In the genomic region with DNA sequence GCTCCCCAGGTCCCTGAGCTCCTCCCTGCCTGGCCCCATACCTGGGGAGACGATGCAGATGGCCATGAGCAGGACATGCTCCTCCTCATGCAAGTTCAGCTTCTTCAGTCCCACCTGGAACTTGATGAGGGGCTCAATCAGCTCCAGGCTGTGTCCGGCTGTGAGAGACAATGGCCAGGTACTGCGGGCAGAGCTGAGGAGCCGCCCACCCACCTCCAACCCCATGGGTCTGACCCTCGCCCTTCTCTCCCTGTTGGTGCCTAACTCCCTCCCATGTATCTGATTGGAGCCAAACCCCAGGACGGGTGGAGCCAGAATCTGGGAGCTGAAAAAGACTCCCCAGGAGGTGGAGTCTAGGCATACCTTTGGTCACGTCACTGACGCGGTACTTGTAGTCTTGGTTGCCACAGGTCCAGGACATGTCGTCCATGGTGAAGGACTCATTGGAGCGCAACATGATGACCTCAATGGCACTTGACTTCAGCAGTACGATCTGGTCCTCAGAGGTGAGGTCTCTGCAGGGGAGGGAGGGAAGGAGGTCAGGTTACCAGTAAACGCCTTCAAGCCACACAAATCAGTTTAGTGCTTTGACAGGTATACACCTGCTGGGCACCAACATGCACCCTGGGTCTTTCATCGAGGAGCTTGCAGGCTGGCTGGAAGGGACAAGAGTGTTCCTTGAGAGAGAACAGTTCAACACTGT, we compare ENCODE assay signal across 16 cellular contexts. TPM values are rescaled to one million over a fixed set of nuclear protein-coding genes. Genes with fewer than 3 reads are reported as not detected.
DNase-seq lines count a peak whose midpoint lies in the region; TF ChIP-seq lines count a peak whose summit lies in the region.
"Had no signal": no experiment of that assay in that cellular context is flagged by ENCODE, and none has a peak within 500 bp of the region (broad histone marks: within the 10 kb centered on the region; RNA-seq: fewer than 3 reads in every experiment).

No MANE protein-coding gene starts in this region.

- H3K4me2 ChIP-seq in parathyroid adenoma (ENCODE audit: low read length), result no peak overlapping the region

- peaks cover 54% of the 10 kb centered on the region for H3K36me3 Mint-ChIP-seq in activated CD4-positive, alpha-beta memory T cell treated with anti-CD3 and anti-CD28 coated beads, Interleukin-2, amount 10 ng/mL, durations not matched to agents 7 days and 5 days (ENCODE audit: low read depth)

- CTCF ChIA-PET in activated CD4-positive, alpha-beta memory T cell treated with anti-CD3 and anti-CD28 coated beads, Interleukin-2, amount 10 ng/mL, durations not matched to agents 7 days and 5 days (lab: Charles Lee), result interaction anchor here (0.8 to 2.1 kb wide), 5 partner anchors 9 to 105 kb away, joined by 3 to 6 read pairs (median 3); no protein-coding TSS in a partner anchor

- H3K4me1 ChIP-seq in parathyroid adenoma, result peaks cover 18% of the 10 kb centered on the region

- no peak overlapping the region for H2AFZ ChIP-seq in parathyroid adenoma

- no peaks in the 10 kb centered on the region for H3K79me2 ChIP-seq in parathyroid adenoma

- no peaks in the 10 kb centered on the region for H3K9me3 Mint-ChIP-seq in activated CD4-positive, alpha-beta memory T cell treated with anti-CD3 and anti-CD28 coated beads, Interleukin-2, amount 10 ng/mL, durations not matched to agents 7 days and 5 days

- POLR2A ChIA-PET in activated CD4-positive, alpha-beta memory T cell treated with anti-CD3 and anti-CD28 coated beads, Interleukin-2, amount 10 ng/mL, durations not matched to agents 7 days and 5 days (lab: Charles Lee), result interaction anchor here (0.7 to 1.3 kb wide), 4 partner anchors 13 to 105 kb away, joined by 3 read pairs; partner anchors contain the start of gene VDR

- peaks cover 2% of the 10 kb centered on the region for H3K4me1 Mint-ChIP-seq in activated CD4-positive, alpha-beta memory T cell treated with anti-CD3 and anti-CD28 coated beads, Interleukin-2, amount 10 ng/mL, durations not matched to agents 7 days and 5 days

- no peaks in the 10 kb centered on the region for H3K27me3 Mint-ChIP-seq in activated CD4-positive, alpha-beta memory T cell treated with anti-CD3 and anti-CD28 coated beads, Interleukin-2, amount 10 ng/mL, durations not matched to agents 7 days and 5 days

- peak overlapping the region; percentile 10 for H3K27ac ChIP-seq in parathyroid adenoma

- no peaks in the 10 kb centered on the region for H3K9me3 ChIP-seq in parathyroid adenoma (ENCODE audit: control insufficient read depth, low read length)

- no peaks in the 10 kb centered on the region for H3K36me3 ChIP-seq in parathyroid adenoma (ENCODE audit: control insufficient read depth, insufficient read depth, low read length)

- no peak overlapping the region for H3K4me3 Mint-ChIP-seq in activated CD4-positive, alpha-beta memory T cell treated with anti-CD3 and anti-CD28 coated beads, Interleukin-2, amount 10 ng/mL, durations not matched to agents 7 days and 5 days

- no peak overlapping the region for H3K9ac ChIP-seq in parathyroid adenoma

- peak overlapping the region; percentile 15 for H3K27ac Mint-ChIP-seq in activated CD4-positive, alpha-beta memory T cell treated with anti-CD3 and anti-CD28 coated beads, Interleukin-2, amount 10 ng/mL, durations not matched to agents 7 days and 5 days

- H3K4me3 ChIP-seq in parathyroid adenoma (ENCODE audit: low read depth, low read length), result no peak overlapping the region
- H3K4me3 ChIP-seq: GM12878 had no signal

- no peaks in the 10 kb centered on the region for H3K27me3 ChIP-seq in parathyroid adenoma (ENCODE audit: control insufficient read depth, insufficient read depth, low read length)

- DNase-seq in NCI-H1417 (lab: John Stamatoyannopoulos, UW), result peak in 2 of 3 experiments; percentile 16 to 71
- no peak for DNase-seq in NCI-H1417 treated with DMSO at 0.1 percent for 48 hours (lab: John Stamatoyannopoulos, UW)
- DNase-seq in NCI-H187 treated with DMSO at 0.1 percent for 48 hours (lab: John Stamatoyannopoulos, UW), result peak; percentile 42
- DNase-seq in activated CD4-positive, alpha-beta memory T cell treated with anti-CD3 and anti-CD28 coated beads, Interleukin-2, amount 10 ng/mL, durations not matched to agents 7 days and 5 days, result no peak
- DNase-seq in activated CD8-positive, alpha-beta memory T cell treated with anti-CD3 and anti-CD28 coated beads for 24 hours, result no peak
- DNase-seq in anterior cingulate cortex (lab: John Stamatoyannopoulos, UW), result no peak
- DNase-seq in NCI-H774 (lab: John Stamatoyannopoulos, UW), result no peak
- DNase-seq: 8988T, C1 segment of cervical spinal cord, H7, Kasumi-1, NCI-H1105 treated with DMSO at 0.1 percent for 48 hours, OCI-M1, RPMI8226 had no signal

- TF ChIP-seq CTCF in parathyroid adenoma (IDR thresholded peaks at IDR 0.05), result no peak

RNA-seq across cellular contexts. Expression of gene HDAC7, which starts 26.7 kb away (rescaled TPM):
- 100 to 1,000 TPM; 315 to 328 TPM for total RNA-seq in activated CD4-positive, alpha-beta memory T cell treated with anti-CD3 and anti-CD28 coated beads, Interleukin-2, amount 10 ng/mL, durations not matched to agents 7 days and 5 days

RNA-seq across cellular contexts. Expression of gene VDR, which starts 58.3 kb away (rescaled TPM):
- 10 to 100 TPM; 62.9 to 65.5 TPM for total RNA-seq in activated CD4-positive, alpha-beta memory T cell treated with anti-CD3 and anti-CD28 coated beads, Interleukin-2, amount 10 ng/mL, durations not matched to agents 7 days and 5 days

Comparison
In these comparisons a context has a peak if more than half of its experiments do, and no peak if none do; other contexts are left out.
1. DNase-seq: peak in NCI-H1417 (2 of 3) and NCI-H187 treated with DMSO at 0.1 percent for 48 hours (single experiment); none in NCI-H1417 treated with DMSO at 0.1 percent for 48 hours (single experiment), activated CD4-positive, alpha-beta memory T cell treated with anti-CD3 and anti-CD28 coated beads, Interleukin-2, amount 10 ng/mL, durations not matched to agents 7 days and 5 days (single experiment), activated CD8-positive, alpha-beta memory T cell treated with anti-CD3 and anti-CD28 coated beads for 24 hours (single experiment), anterior cingulate cortex (0 of 58) and NCI-H774 (single experiment).